ENCODE assay signal across 8 cellular contexts in genomic region chr9:92325269-92325990, GRCh38. TPM values are rescaled to one million over a fixed set of nuclear protein-coding genes. Genes with fewer than 3 reads are reported as not detected.
DNase-seq lines count a peak whose midpoint lies in the region; ATAC-seq and TF ChIP-seq lines count a peak whose summit lies in the region.

TSS of gene CENPP (plus strand) at chr9:92325953.
TSS of gene NOL8 (minus strand) at chr9:92325350. CDS start at chr9:92324161, 1,189 bp downstream.

- no peak for TF ChIP-seq CTCF in GM23338 (conservative IDR thresholded peaks at IDR 0.05; ENCODE audit: low read depth in 2 of 2)
- no peak for TF ChIP-seq CTCF in fibroblast of lung (conservative IDR thresholded peaks at IDR 0.05 in 1 of 2, IDR thresholded peaks at IDR 0.05 in 1 of 2; ENCODE audit: low read depth in 1 of 2, low read length in 2 of 2)

- peak within 1 kb of the TSS; percentile 95 for H3K4me3 Mint-ChIP-seq in GM23338
- peak within 1 kb of the TSS; percentile 94 to 100 (median 99) for H3K4me3 Mint-ChIP-seq in naive B cell
- peak within 1 kb of the TSS; percentile 98 for H3K4me3 Mint-ChIP-seq in stimulated activated memory B cell treated with anti-CD40 and anti-IgM and Interleukin-4, amounts not matched to agents 10 μg/mL and 1 μg/mL and 100 μg/mL, for 72 hours

- H3K27me3 Mint-ChIP-seq in GM23338 (ENCODE audit: insufficient read depth, low read depth, poor library complexity), result peaks cover 5% of the 10 kb centered on the region
- H3K27me3 Mint-ChIP-seq in naive B cell, result no peaks in the 10 kb centered on the region
- H3K27me3 Mint-ChIP-seq in stimulated activated memory B cell treated with anti-CD40 and anti-IgM and Interleukin-4, amounts not matched to agents 10 μg/mL and 1 μg/mL and 100 μg/mL, for 72 hours, result no peaks in the 10 kb centered on the region

- DNase-seq in EH (ENCODE audit: low read depth), result peak; percentile 91
- DNase-seq in GM23338 (ENCODE audit: low spot score), result peak; percentile 95
- peak; percentile 95 to 97 for DNase-seq in Kasumi-1 (lab: John Stamatoyannopoulos, UW)
- peak; percentile 90 for DNase-seq in RPMI8226
- peak; percentile 58 to 73 for DNase-seq in activated T-helper 1 cell treated with anti-CD3 and anti-CD28 coated beads, Interleukin-2, amount 50 U/mL, for 16 hours (ENCODE audit: low read depth in 1 of 2, low spot score in 1 of 2)
- DNase-seq in fibroblast of lung (ENCODE audit: low read depth in 2 of 2), result peak; percentile 90 to 93
- peak; percentile 87 for DNase-seq in naive B cell

- H3K36me3 Mint-ChIP-seq in GM23338 (ENCODE audit: low read depth) (peaks cover 22% of the 10 kb centered on the region; the same call in 2 of the 3 replicates), naive B cell (no peaks in the 10 kb centered on the region)
- H3K36me3 Mint-ChIP-seq in stimulated activated memory B cell treated with anti-CD40 and anti-IgM and Interleukin-4, amounts not matched to agents 10 μg/mL and 1 μg/mL and 100 μg/mL, for 72 hours, result peaks cover 24% of the 10 kb centered on the region

- no peaks in the 10 kb centered on the region for H3K9me3 ChIP-seq in fibroblast of lung (ENCODE audit: control insufficient read depth, insufficient read depth, low read depth, low read length)

- H3K79me2 ChIP-seq in GM23338 (replicated peaks; ENCODE audit: insufficient read depth) (peaks cover 36% of the 10 kb centered on the region), fibroblast of lung (ENCODE audit: control insufficient read depth, insufficient read depth, low read length) (peaks cover 17% of the 10 kb centered on the region)

- H3K9me2 ChIP-seq in GM23338 (ENCODE audit: insufficient read depth), result no peaks in the 10 kb centered on the region

- H3F3A ChIP-seq in GM23338 (replicated peaks; ENCODE audit: low read depth), result 0 out of 2 replicates have a peak, but pooled peaks cover 4% of the 10 kb centered on the region

- H3K27ac ChIP-seq in GM23338 (ENCODE audit: low read depth) (peak within 1 kb of the TSS; percentile 99), fibroblast of lung (ENCODE audit: insufficient read depth, low read length) (peak within 1 kb of the TSS; percentile 100)

- peak within 1 kb of the TSS; percentile 87 for H3K4me3 ChIP-seq in GM23338
- peak within 1 kb of the TSS; percentile 91 to 98 (median 96) for H3K4me3 ChIP-seq in fibroblast of lung (replicated peaks in 1 of 4; ENCODE audit: control extremely low read depth in 1 of 4, insufficient read depth in 1 of 4, low read depth in 3 of 4, low read length in 4 of 4)

- H3K9me3 Mint-ChIP-seq in GM23338, result no peaks in the 10 kb centered on the region
- no peaks in the 10 kb centered on the region for H3K9me3 Mint-ChIP-seq in naive B cell
- no peaks in the 10 kb centered on the region for H3K9me3 Mint-ChIP-seq in stimulated activated memory B cell treated with anti-CD40 and anti-IgM and Interleukin-4, amounts not matched to agents 10 μg/mL and 1 μg/mL and 100 μg/mL, for 72 hours

- H4K20me1 ChIP-seq in GM23338 (replicated peaks; ENCODE audit: insufficient read depth) (no peaks in the 10 kb centered on the region), fibroblast of lung (ENCODE audit: control insufficient read depth, extremely low read depth, insufficient read depth, low read length) (no peaks in the 10 kb centered on the region)

- H3K4me1 ChIP-seq in GM23338 (ENCODE audit: insufficient read depth) (peaks cover 19% of the 10 kb centered on the region), fibroblast of lung (ENCODE audit: control insufficient read depth, extremely low read depth, insufficient read depth, low read length) (peaks cover 7% of the 10 kb centered on the region)

- H2AFZ ChIP-seq in GM23338, result peak within 1 kb of the TSS; percentile 100
- H2AFZ ChIP-seq in fibroblast of lung (ENCODE audit: low read length), result peak within 1 kb of the TSS; percentile 100

- no peaks in the 10 kb centered on the region for H3K27me3 ChIP-seq in GM23338 (ENCODE audit: insufficient read depth)
- H3K27me3 ChIP-seq in fibroblast of lung (ENCODE audit: control insufficient read depth, insufficient read depth, low read length), result no peaks in the 10 kb centered on the region

- H3K27ac Mint-ChIP-seq in GM23338 (peak within 1 kb of the TSS; percentile 99), naive B cell (peak within 1 kb of the TSS; percentile 98 to 100 (median 99))
- H3K27ac Mint-ChIP-seq in stimulated activated memory B cell treated with anti-CD40 and anti-IgM and Interleukin-4, amounts not matched to agents 10 μg/mL and 1 μg/mL and 100 μg/mL, for 72 hours, result peak within 1 kb of the TSS; percentile 97

- peak within 1 kb of the TSS; percentile 100 for H3K9ac ChIP-seq in fibroblast of lung (ENCODE audit: insufficient read depth, low read length)

- ATAC-seq in GM23338, result peak; percentile 92
- peak; percentile 93 to 94 for ATAC-seq in naive B cell (ENCODE audit: low read depth in 2 of 2)
- peak; percentile 98 for ATAC-seq in stimulated activated memory B cell treated with anti-CD40 and anti-IgM and Interleukin-4, amounts not matched to agents 10 μg/mL and 1 μg/mL and 100 μg/mL, for 72 hours

- peaks cover 22% of the 10 kb centered on the region for H3K4me1 Mint-ChIP-seq in GM23338
- H3K4me1 Mint-ChIP-seq in naive B cell, result peaks cover 25 to 37% (median 31%) of the 10 kb centered on the region in 3 donors
- peaks cover 23% of the 10 kb centered on the region for H3K4me1 Mint-ChIP-seq in stimulated activated memory B cell treated with anti-CD40 and anti-IgM and Interleukin-4, amounts not matched to agents 10 μg/mL and 1 μg/mL and 100 μg/mL, for 72 hours

- H3K36me3 ChIP-seq in GM23338 (ENCODE audit: insufficient read depth) (peaks cover 20% of the 10 kb centered on the region), fibroblast of lung (ENCODE audit: control insufficient read depth, insufficient read depth, low read length) (peaks cover 7% of the 10 kb centered on the region)

- H3K4me2 ChIP-seq in GM23338 (peak within 1 kb of the TSS; percentile 100), fibroblast of lung (ENCODE audit: extremely low read depth, insufficient read depth, low read length) (peak within 1 kb of the TSS; percentile 98)

TF ChIP-seq in GM23338, 12 proteins besides CTCF, POLR2A, EP300 and RAD21:
- TF ChIP-seq POLR2AphosphoS5 (IDR thresholded peaks at IDR 0.05; ENCODE audit: low read depth) (peak; percentile 92), ZNF114 (CRISPR knock-in tag; IDR thresholded peaks at IDR 0.05) (no peak), CREB1 (CRISPR knock-in tag; IDR thresholded peaks at IDR 0.05; ENCODE audit: low read depth) (peak; percentile 55), EZH2 (IDR thresholded peaks at IDR 0.05; ENCODE audit: low read depth, unreplicated experiment) (no peak), JUNB (IDR thresholded peaks at IDR 0.05; ENCODE audit: unreplicated experiment) (no peak), ZNF331 (CRISPR knock-in tag; IDR thresholded peaks at IDR 0.05; ENCODE audit: low read depth) (no peak)
- TF ChIP-seq, protein P1, sequence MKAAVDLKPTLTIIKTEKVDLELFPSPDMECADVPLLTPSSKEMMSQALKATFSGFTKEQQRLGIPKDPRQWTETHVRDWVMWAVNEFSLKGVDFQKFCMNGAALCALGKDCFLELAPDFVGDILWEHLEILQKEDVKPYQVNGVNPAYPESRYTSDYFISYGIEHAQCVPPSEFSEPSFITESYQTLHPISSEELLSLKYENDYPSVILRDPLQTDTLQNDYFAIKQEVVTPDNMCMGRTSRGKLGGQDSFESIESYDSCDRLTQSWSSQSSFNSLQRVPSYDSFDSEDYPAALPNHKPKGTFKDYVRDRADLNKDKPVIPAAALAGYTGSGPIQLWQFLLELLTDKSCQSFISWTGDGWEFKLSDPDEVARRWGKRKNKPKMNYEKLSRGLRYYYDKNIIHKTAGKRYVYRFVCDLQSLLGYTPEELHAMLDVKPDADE (IDR thresholded peaks at IDR 0.05), result peak; percentile 80
- TF ChIP-seq, protein P2, sequence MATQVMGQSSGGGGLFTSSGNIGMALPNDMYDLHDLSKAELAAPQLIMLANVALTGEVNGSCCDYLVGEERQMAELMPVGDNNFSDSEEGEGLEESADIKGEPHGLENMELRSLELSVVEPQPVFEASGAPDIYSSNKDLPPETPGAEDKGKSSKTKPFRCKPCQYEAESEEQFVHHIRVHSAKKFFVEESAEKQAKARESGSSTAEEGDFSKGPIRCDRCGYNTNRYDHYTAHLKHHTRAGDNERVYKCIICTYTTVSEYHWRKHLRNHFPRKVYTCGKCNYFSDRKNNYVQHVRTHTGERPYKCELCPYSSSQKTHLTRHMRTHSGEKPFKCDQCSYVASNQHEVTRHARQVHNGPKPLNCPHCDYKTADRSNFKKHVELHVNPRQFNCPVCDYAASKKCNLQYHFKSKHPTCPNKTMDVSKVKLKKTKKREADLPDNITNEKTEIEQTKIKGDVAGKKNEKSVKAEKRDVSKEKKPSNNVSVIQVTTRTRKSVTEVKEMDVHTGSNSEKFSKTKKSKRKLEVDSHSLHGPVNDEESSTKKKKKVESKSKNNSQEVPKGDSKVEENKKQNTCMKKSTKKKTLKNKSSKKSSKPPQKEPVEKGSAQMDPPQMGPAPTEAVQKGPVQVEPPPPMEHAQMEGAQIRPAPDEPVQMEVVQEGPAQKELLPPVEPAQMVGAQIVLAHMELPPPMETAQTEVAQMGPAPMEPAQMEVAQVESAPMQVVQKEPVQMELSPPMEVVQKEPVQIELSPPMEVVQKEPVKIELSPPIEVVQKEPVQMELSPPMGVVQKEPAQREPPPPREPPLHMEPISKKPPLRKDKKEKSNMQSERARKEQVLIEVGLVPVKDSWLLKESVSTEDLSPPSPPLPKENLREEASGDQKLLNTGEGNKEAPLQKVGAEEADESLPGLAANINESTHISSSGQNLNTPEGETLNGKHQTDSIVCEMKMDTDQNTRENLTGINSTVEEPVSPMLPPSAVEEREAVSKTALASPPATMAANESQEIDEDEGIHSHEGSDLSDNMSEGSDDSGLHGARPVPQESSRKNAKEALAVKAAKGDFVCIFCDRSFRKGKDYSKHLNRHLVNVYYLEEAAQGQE (IDR thresholded peaks at IDR 0.05; ENCODE audit: unreplicated experiment), result peak; percentile 35

RNA-seq across cellular contexts. Expression of gene CENPP, which starts in this region (rescaled TPM):
- total RNA-seq in GM23338 (2014; rRNA removed; shearing (Covaris generic)), result 12.5 and 12.6 TPM in 2 replicates
- polyA plus RNA-seq in GM23338 (2016; fragmentation: Nextera tagmentation; extraction: Ambion mirVana) (8.9 and 11.0 TPM in 2 replicates), fibroblast of lung (2.4 and 6.9 TPM in 2 replicates), naive B cell (ENCODE audit: low read depth in 6 of 6) (1 to 10 TPM; 2.9 to 5.3 (median 4.2) TPM)
- total RNA-seq in fibroblast of lung, result 1.0 and 1.7 TPM in 2 replicates
- 1.6 and 5.5 TPM in 2 replicates for polyA plus RNA-seq in fibroblast of lung (2012)
- 1.6 and 2.7 TPM in 2 replicates for polyA minus RNA-seq in fibroblast of lung (ENCODE audit: low replicate concordance)

RNA-seq across cellular contexts. Expression of gene NOL8, which starts in this region (rescaled TPM):
- total RNA-seq in GM23338 (2014; rRNA removed; shearing (Covaris generic)), result 26.0 and 26.6 TPM in 2 replicates
- 34.1 and 42.7 TPM in 2 replicates for polyA plus RNA-seq in GM23338 (2016; fragmentation: Nextera tagmentation; extraction: Ambion mirVana)
- 27.2 and 28.6 TPM in 2 replicates for total RNA-seq in fibroblast of lung
- polyA plus RNA-seq in fibroblast of lung, result 20.0 and 20.5 TPM in 2 replicates
- 16.1 and 17.0 TPM in 2 replicates for polyA plus RNA-seq in fibroblast of lung (2012)
- polyA minus RNA-seq in fibroblast of lung (ENCODE audit: low replicate concordance), result 2.4 and 3.5 TPM in 2 replicates
- polyA plus RNA-seq in naive B cell (ENCODE audit: low read depth in 6 of 6), result 10 to 100 TPM; 18.6 to 37.0 (median 26.9) TPM

Comparison
In these comparisons a context has a peak if more than half of its experiments do, and no peak if none do; other contexts are left out.
1. Peak in every context shown above with its lines: DNase-seq, ATAC-seq, H3K4me3 ChIP-seq and H3K27ac ChIP-seq.